Comparison of ENCODE assay signal across 1 cellular context in the genomic region with DNA sequence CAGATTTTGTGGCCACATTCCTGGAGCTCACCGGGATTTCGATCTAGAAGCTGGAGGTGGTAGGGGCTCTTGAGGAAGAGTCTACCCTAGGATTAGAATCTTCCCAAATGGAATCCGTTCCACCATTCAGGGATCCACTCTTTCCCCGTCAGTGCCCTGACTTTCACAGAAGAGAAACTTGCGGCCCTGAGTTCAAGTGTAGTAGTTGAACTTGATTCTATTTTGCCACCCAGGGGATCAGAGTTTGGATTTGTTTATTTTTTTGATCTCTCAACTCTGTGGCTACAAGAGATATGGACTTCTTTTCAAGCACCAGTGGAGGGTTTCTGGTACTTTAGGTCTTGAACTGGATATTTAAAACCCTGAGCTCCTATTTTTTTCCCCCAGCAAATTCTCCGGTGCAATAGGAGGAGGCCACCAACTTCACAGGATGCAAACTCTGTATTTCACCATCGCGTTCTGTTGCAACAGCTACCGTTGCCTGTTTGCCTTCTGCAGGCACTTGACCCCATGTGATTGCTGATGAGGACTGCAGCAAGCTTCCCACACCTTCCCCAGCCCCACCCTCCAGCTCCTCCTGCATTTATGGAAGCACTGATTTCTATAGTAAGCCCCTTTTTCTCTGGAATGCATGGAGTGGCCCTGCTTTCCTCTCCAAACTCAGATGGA.
TF ChIP-seq lines count a peak whose summit lies in the region.

No MANE protein-coding gene starts in this region.

TF ChIP-seq in GM23338, 12 proteins besides CTCF, POLR2A, EP300 and RAD21 (continued from another document):
- no peak for TF ChIP-seq NANOG (IDR thresholded peaks at IDR 0.05; ENCODE audit: borderline replicate concordance)
- no peak for TF ChIP-seq ZNF114 (CRISPR knock-in tag; IDR thresholded peaks at IDR 0.05)
- TF ChIP-seq, protein P1, sequence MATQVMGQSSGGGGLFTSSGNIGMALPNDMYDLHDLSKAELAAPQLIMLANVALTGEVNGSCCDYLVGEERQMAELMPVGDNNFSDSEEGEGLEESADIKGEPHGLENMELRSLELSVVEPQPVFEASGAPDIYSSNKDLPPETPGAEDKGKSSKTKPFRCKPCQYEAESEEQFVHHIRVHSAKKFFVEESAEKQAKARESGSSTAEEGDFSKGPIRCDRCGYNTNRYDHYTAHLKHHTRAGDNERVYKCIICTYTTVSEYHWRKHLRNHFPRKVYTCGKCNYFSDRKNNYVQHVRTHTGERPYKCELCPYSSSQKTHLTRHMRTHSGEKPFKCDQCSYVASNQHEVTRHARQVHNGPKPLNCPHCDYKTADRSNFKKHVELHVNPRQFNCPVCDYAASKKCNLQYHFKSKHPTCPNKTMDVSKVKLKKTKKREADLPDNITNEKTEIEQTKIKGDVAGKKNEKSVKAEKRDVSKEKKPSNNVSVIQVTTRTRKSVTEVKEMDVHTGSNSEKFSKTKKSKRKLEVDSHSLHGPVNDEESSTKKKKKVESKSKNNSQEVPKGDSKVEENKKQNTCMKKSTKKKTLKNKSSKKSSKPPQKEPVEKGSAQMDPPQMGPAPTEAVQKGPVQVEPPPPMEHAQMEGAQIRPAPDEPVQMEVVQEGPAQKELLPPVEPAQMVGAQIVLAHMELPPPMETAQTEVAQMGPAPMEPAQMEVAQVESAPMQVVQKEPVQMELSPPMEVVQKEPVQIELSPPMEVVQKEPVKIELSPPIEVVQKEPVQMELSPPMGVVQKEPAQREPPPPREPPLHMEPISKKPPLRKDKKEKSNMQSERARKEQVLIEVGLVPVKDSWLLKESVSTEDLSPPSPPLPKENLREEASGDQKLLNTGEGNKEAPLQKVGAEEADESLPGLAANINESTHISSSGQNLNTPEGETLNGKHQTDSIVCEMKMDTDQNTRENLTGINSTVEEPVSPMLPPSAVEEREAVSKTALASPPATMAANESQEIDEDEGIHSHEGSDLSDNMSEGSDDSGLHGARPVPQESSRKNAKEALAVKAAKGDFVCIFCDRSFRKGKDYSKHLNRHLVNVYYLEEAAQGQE (IDR thresholded peaks at IDR 0.05; ENCODE audit: unreplicated experiment), result no peak
- no peak for TF ChIP-seq CREB1 (CRISPR knock-in tag; IDR thresholded peaks at IDR 0.05; ENCODE audit: low read depth)
- TF ChIP-seq EZH2phosphoT487 (IDR thresholded peaks at IDR 0.05; ENCODE audit: unreplicated experiment), result no peak
- TF ChIP-seq, protein P2, sequence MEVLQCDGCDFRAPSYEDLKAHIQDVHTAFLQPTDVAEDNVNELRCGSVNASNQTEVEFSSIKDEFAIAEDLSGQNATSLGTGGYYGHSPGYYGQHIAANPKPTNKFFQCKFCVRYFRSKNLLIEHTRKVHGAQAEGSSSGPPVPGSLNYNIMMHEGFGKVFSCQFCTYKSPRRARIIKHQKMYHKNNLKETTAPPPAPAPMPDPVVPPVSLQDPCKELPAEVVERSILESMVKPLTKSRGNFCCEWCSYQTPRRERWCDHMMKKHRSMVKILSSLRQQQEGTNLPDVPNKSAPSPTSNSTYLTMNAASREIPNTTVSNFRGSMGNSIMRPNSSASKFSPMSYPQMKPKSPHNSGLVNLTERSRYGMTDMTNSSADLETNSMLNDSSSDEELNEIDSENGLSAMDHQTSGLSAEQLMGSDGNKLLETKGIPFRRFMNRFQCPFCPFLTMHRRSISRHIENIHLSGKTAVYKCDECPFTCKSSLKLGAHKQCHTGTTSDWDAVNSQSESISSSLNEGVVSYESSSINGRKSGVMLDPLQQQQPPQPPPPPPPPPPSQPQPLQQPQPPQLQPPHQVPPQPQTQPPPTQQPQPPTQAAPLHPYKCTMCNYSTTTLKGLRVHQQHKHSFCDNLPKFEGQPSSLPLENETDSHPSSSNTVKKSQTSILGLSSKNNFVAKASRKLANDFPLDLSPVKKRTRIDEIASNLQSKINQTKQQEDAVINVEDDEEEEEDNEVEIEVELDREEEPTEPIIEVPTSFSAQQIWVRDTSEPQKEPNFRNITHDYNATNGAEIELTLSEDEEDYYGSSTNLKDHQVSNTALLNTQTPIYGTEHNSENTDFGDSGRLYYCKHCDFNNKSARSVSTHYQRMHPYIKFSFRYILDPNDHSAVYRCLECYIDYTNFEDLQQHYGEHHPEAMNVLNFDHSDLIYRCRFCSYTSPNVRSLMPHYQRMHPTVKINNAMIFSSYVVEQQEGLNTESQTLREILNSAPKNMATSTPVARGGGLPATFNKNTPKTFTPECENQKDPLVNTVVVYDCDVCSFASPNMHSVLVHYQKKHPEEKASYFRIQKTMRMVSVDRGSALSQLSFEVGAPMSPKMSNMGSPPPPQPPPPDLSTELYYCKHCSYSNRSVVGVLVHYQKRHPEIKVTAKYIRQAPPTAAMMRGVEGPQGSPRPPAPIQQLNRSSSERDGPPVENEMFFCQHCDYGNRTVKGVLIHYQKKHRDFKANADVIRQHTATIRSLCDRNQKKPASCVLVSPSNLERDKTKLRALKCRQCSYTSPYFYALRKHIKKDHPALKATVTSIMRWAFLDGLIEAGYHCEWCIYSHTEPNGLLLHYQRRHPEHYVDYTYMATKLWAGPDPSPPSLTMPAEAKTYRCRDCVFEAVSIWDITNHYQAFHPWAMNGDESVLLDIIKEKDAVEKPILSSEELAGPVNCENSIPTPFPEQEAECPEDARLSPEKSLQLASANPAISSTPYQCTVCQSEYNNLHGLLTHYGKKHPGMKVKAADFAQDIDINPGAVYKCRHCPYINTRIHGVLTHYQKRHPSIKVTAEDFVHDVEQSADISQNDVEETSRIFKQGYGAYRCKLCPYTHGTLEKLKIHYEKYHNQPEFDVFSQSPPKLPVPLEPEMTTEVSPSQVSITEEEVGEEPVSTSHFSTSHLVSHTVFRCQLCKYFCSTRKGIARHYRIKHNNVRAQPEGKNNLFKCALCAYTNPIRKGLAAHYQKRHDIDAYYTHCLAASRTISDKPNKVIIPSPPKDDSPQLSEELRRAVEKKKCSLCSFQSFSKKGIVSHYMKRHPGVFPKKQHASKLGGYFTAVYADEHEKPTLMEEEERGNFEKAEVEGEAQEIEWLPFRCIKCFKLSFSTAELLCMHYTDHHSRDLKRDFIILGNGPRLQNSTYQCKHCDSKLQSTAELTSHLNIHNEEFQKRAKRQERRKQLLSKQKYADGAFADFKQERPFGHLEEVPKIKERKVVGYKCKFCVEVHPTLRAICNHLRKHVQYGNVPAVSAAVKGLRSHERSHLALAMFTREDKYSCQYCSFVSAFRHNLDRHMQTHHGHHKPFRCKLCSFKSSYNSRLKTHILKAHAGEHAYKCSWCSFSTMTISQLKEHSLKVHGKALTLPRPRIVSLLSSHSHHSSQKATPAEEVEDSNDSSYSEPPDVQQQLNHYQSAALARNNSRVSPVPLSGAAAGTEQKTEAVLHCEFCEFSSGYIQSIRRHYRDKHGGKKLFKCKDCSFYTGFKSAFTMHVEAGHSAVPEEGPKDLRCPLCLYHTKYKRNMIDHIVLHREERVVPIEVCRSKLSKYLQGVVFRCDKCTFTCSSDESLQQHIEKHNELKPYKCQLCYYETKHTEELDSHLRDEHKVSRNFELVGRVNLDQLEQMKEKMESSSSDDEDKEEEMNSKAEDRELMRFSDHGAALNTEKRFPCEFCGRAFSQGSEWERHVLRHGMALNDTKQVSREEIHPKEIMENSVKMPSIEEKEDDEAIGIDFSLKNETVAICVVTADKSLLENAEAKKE (CRISPR knock-in tag; IDR thresholded peaks at IDR 0.05), result no peak
- TF ChIP-seq EZH2 (IDR thresholded peaks at IDR 0.05; ENCODE audit: low read depth, unreplicated experiment), result no peak
- TF ChIP-seq, protein P3, sequence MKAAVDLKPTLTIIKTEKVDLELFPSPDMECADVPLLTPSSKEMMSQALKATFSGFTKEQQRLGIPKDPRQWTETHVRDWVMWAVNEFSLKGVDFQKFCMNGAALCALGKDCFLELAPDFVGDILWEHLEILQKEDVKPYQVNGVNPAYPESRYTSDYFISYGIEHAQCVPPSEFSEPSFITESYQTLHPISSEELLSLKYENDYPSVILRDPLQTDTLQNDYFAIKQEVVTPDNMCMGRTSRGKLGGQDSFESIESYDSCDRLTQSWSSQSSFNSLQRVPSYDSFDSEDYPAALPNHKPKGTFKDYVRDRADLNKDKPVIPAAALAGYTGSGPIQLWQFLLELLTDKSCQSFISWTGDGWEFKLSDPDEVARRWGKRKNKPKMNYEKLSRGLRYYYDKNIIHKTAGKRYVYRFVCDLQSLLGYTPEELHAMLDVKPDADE (IDR thresholded peaks at IDR 0.05), result no peak
- no peak for TF ChIP-seq JUNB (IDR thresholded peaks at IDR 0.05; ENCODE audit: unreplicated experiment)
- no peak for TF ChIP-seq POLR2AphosphoS5 (IDR thresholded peaks at IDR 0.05; ENCODE audit: low read depth)
- no peak for TF ChIP-seq ZNF331 (CRISPR knock-in tag; IDR thresholded peaks at IDR 0.05; ENCODE audit: low read depth)
